Comparison of ENCODE assay signal across 21 cellular contexts in genomic region chr15:39239562-39239961, GRCh38.
A peak's percentile ranks its signal among the peaks of the same experiment; 100 is the strongest.
DNase-seq lines count a peak whose midpoint lies in the region; ATAC-seq, FAIRE-seq and TF ChIP-seq lines count a peak whose summit lies in the region.
"Had no signal": no experiment of that assay in that cellular context is flagged by ENCODE, and none has a peak within 500 bp of the region (broad histone marks: within the 10 kb centered on the region; RNA-seq: fewer than 3 reads in every experiment).

No MANE protein-coding gene starts in this region.

- H2AFZ ChIP-seq in astrocyte (ENCODE audit: low read depth, low read length), result no peak overlapping the region

- no peak for ATAC-seq in HG03565 (IDR thresholded peaks at IDR 0.05; ENCODE audit: unreplicated experiment)

- H3K36me3 ChIP-seq in astrocyte (ENCODE audit: insufficient read depth, low read length) (no peaks in the 10 kb centered on the region), Peyer's patch (no peaks in the 10 kb centered on the region)
- H3K36me3 ChIP-seq: tibial artery had no signal

- H3K36me3 Mint-ChIP-seq in astrocyte (ENCODE audit: low read depth, unreplicated experiment), result no peaks in the 10 kb centered on the region
- H3K36me3 Mint-ChIP-seq: CD4-positive, alpha-beta memory T cell had no signal

- H3K9ac ChIP-seq in astrocyte (ENCODE audit: low read length), result no peak overlapping the region

- H3K4me3 ChIP-seq in AG09309 (ENCODE audit: control insufficient read depth, low read depth, low read length), result no peak overlapping the region
- H3K4me3 ChIP-seq in astrocyte (ENCODE audit: insufficient read depth, low read depth, low read length), result no peak overlapping the region
- H3K4me3 ChIP-seq in Peyer's patch, result no peak overlapping the region
- H3K4me3 ChIP-seq: tibial artery had no signal

- H3K9me3 Mint-ChIP-seq in astrocyte (ENCODE audit: unreplicated experiment), result peaks cover 3% of the 10 kb centered on the region
- H3K9me3 Mint-ChIP-seq: activated T-helper 2 cell treated with anti-CD3 and anti-CD28 coated beads, Interferon-gamma antibody, Interleukin-2, Interleukin-4, amounts not matched to agents 10 μg/mL and 5 μg/mL and 100 μg/mL, durations not matched to agents 14 hours and 24 hours and 36 hours had no signal

- no peak for TF ChIP-seq POLR2A in Peyer's patch (IDR thresholded peaks at IDR 0.05)

- no peak overlapping the region for H3K4me3 Mint-ChIP-seq in astrocyte (ENCODE audit: unreplicated experiment)
- H3K4me3 Mint-ChIP-seq: CD4-positive, alpha-beta memory T cell; H9 had no signal

- no peaks in the 10 kb centered on the region for H3K79me2 ChIP-seq in astrocyte (ENCODE audit: insufficient read depth, low read length)

- peaks cover 42% of the 10 kb centered on the region for H3K4me1 ChIP-seq in astrocyte (ENCODE audit: insufficient read depth, low read length)
- no peaks in the 10 kb centered on the region for H3K4me1 ChIP-seq in Peyer's patch
- H3K4me1 ChIP-seq: tibial artery had no signal

- H3K9me3 ChIP-seq in astrocyte (ENCODE audit: insufficient read depth, low read depth, low read length), result no peaks in the 10 kb centered on the region
- no peaks in the 10 kb centered on the region for H3K9me3 ChIP-seq in Peyer's patch
- H3K9me3 ChIP-seq: tibial artery had no signal

- H4K20me1 ChIP-seq in astrocyte (ENCODE audit: insufficient read depth, low read length), result no peaks in the 10 kb centered on the region

- FAIRE-seq in HTR-8/SVneo (lab: Jason Lieb, UNC), result no peak
- no peak for FAIRE-seq in astrocyte (lab: Jason Lieb, UNC)
- FAIRE-seq: GM18507 had no signal

- no peak overlapping the region for H3K27ac Mint-ChIP-seq in astrocyte (ENCODE audit: unreplicated experiment)
- H3K27ac Mint-ChIP-seq: activated T-helper 2 cell treated with anti-CD3 and anti-CD28 coated beads, Interferon-gamma antibody, Interleukin-2, Interleukin-4, amounts not matched to agents 10 μg/mL and 5 μg/mL and 100 μg/mL, durations not matched to agents 14 hours and 24 hours and 36 hours; CD4-positive, alpha-beta memory T cell had no signal

- TF ChIP-seq CTCF in AG09309 (IDR thresholded peaks at IDR 0.05; ENCODE audit: control insufficient read depth, insufficient read depth, low read depth, low read length, missing control alignments) (no peak), astrocyte (IDR thresholded peaks at IDR 0.05; ENCODE audit: insufficient read depth, low read depth, low read length) (no peak), Peyer's patch (IDR thresholded peaks at IDR 0.05) (no peak)

- DNase-seq in AG09309 (ENCODE audit: low read depth) (peak; percentile 67), HTR-8/SVneo (ENCODE audit: insufficient read length, low spot score) (peak; percentile 14), astrocyte (ENCODE audit: low read depth) (peak; percentile 89), glomerular visceral epithelial cell (ENCODE audit: extremely low spot score) (peak; percentile 63), Peyer's patch (no peak), Kasumi-1 (lab: John Stamatoyannopoulos, UW) (no peak)
- DNase-seq in stimulated activated CD4-positive, alpha-beta T cell treated with anti-CD3 and anti-CD28 coated beads, Interleukin-4, amount 100 ng/mL, for 4 hours, result no peak
- DNase-seq: activated CD4-positive, alpha-beta T cell treated with anti-CD3 and anti-CD28 coated beads for 4 hours; CD4-positive, alpha-beta memory T cell; DMS79; foreskin melanocyte; H9; NCI-H1048; NCI-H2081 treated with DMSO at 0.1 percent for 48 hours; NCI-H524; retina; stimulated activated naive CD4-positive, alpha-beta T cell treated with Interleukin-2 at 50 U/mL for 16 hours; tibial artery had no signal

- H3K27me3 ChIP-seq in astrocyte (ENCODE audit: insufficient read depth, low read length), result no peaks in the 10 kb centered on the region
- no peaks in the 10 kb centered on the region for H3K27me3 ChIP-seq in Peyer's patch
- H3K27me3 ChIP-seq: tibial artery had no signal

- H3K27me3 Mint-ChIP-seq in astrocyte (ENCODE audit: low read depth, unreplicated experiment), result no peaks in the 10 kb centered on the region

- peak overlapping the region; percentile 21 for H3K4me2 ChIP-seq in astrocyte (ENCODE audit: low read length)

- H3K27ac ChIP-seq in astrocyte (ENCODE audit: low read depth, low read length) (peak overlapping the region; percentile 42), Peyer's patch (no peak overlapping the region)
- H3K27ac ChIP-seq: tibial artery had no signal

- H3K4me1 Mint-ChIP-seq in astrocyte (ENCODE audit: low read depth, unreplicated experiment), result peaks cover 28% of the 10 kb centered on the region
- H3K4me1 Mint-ChIP-seq: CD4-positive, alpha-beta memory T cell had no signal

Comparison
In these comparisons a context has a peak if more than half of its experiments do, and no peak if none do; other contexts are left out.
1. DNase-seq: peak in AG09309 (single experiment), HTR-8/SVneo (single experiment), astrocyte (single experiment) and glomerular visceral epithelial cell (single experiment); none in stimulated activated CD4-positive, alpha-beta T cell treated with anti-CD3 and anti-CD28 coated beads, Interleukin-4, amount 100 ng/mL, for 4 hours (0 of 2), Peyer's patch (0 of 3) and Kasumi-1 (0 of 2).